8 cellular contexts compared by ENCODE assay signal in the genomic region with DNA sequence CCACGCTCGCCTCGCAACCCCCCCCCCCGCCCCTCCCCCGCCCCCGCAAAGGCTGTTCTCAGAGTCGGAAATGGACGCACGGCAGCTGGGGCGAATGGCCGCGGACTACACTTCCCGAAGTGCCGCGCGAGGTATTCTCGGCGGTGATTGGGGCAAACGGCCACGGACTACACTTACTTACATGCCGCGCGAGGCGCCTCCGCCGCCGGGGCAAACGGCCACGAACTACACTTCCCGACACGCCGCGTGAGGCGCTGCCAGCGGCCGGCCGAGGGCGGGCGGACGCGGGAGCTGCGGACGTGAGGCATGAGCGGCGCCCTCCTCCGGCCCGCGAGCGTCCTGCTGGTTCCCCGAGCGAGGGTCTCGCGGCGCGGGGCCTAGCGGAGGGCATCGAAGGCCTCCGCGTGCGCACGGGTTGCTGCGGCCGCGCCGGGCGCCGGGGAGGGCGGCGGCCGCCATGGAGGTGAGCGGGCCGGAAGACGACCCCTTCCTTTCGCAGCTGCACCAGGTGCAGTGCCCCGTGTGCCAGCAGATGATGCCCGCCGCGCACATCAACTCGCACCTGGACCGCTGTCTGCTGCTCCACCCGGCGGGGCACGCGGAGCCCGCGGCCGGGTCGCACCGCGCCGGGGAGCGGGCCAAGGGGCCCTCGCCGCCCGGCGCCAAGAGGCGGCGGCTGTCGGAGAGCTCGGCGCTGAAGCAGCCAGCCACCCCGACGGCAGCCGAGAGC. TPM values are rescaled to one million over a fixed set of nuclear protein-coding genes. Genes with fewer than 3 reads are reported as not detected.
A peak's percentile ranks its signal among the peaks of the same experiment; 100 is the strongest.
DNase-seq lines count a peak whose midpoint lies in the region; ATAC-seq, FAIRE-seq and TF ChIP-seq lines count a peak whose summit lies in the region.

Gene WRNIP1, plus strand, starts transcription at position 228 of the 730 bp plus-strand sequence. Its CDS starts 230 bp downstream, at position 458.

- H3K27ac ChIP-seq in psoas muscle: peak within 1 kb of the TSS; percentile 93

- H3K27me3 ChIP-seq in psoas muscle (ENCODE audit: insufficient read depth in 3 of 3, low read length in 2 of 3): no peaks in the 10 kb centered on the region

- H3K27me3 Mint-ChIP-seq in T-helper 1 cell treated with Interleukin-12 subunit alpha and Interleukin-12 subunit beta and Interleukin-4 antibody, amounts not matched to agents 30 μg/mL and 1 μg/mL, for 36 hours (ENCODE audit: low read depth): no peaks in the 10 kb centered on the region

- intact Hi-C loops in left ventricle myocardium superior (cut with micrococcal nuclease): no loop called here
- intact Hi-C loops in psoas muscle (cut with DNase I): loop anchor here in 1 of 2 donors (2.0 kb wide), 1 partner anchor 31 kb away; no protein-coding TSS in a partner anchor

- peak; percentile 71 for TF ChIP-seq CTCF in psoas muscle (IDR thresholded peaks at IDR 0.05)

- DNase-seq in NCI-H1694 (lab: John Stamatoyannopoulos, UW) (peak; percentile 91), amygdala (lab: John Stamatoyannopoulos, UW) (peak; percentile 68 to 100 (median 98)), left ventricle myocardium superior (peak; percentile 99), psoas muscle (peak; percentile 100), urothelium cell line (ENCODE audit: low spot score) (peak; percentile 94)

- 0% methylated on average over 56 to 103 of the region's 104 CpGs for WGBS in psoas muscle, 3 donors

- H3K4me3 ChIP-seq in psoas muscle: peak within 1 kb of the TSS; percentile 86

- H3K9me3 ChIP-seq in psoas muscle: no peaks in the 10 kb centered on the region

- TF ChIP-seq POLR2A in GM15510 (IDR thresholded peaks at IDR 0.05; ENCODE audit: borderline replicate concordance, extremely low read depth, insufficient read length): peak; percentile 53

- H3K9me3 Mint-ChIP-seq in T-helper 1 cell treated with Interleukin-12 subunit alpha and Interleukin-12 subunit beta and Interleukin-4 antibody, amounts not matched to agents 30 μg/mL and 1 μg/mL, for 36 hours: no peaks in the 10 kb centered on the region

- H3K4me3 Mint-ChIP-seq in T-helper 1 cell treated with Interleukin-12 subunit alpha and Interleukin-12 subunit beta and Interleukin-4 antibody, amounts not matched to agents 30 μg/mL and 1 μg/mL, for 36 hours: peak within 1 kb of the TSS; percentile 90

- H3K36me3 ChIP-seq in psoas muscle (ENCODE audit: insufficient read depth in 1 of 2, low read depth in 1 of 2): no peaks in the 10 kb centered on the region

- ATAC-seq in HG02885 (IDR thresholded peaks at IDR 0.05; ENCODE audit: poor library complexity, unreplicated experiment): peak; percentile 88
- peak; percentile 92 for ATAC-seq in left ventricle myocardium superior
- peak; percentile 89 to 92 (median 90) for ATAC-seq in psoas muscle

- peaks cover 32% of the 10 kb centered on the region for H3K4me1 ChIP-seq in psoas muscle

- H3K4me1 Mint-ChIP-seq in T-helper 1 cell treated with Interleukin-12 subunit alpha and Interleukin-12 subunit beta and Interleukin-4 antibody, amounts not matched to agents 30 μg/mL and 1 μg/mL, for 36 hours (ENCODE audit: low read depth): peaks cover 38% of the 10 kb centered on the region

- H3K36me3 Mint-ChIP-seq in T-helper 1 cell treated with Interleukin-12 subunit alpha and Interleukin-12 subunit beta and Interleukin-4 antibody, amounts not matched to agents 30 μg/mL and 1 μg/mL, for 36 hours (ENCODE audit: low read depth): peaks cover 17% of the 10 kb centered on the region

- peak within 1 kb of the TSS; percentile 98 for H3K27ac Mint-ChIP-seq in T-helper 1 cell treated with Interleukin-12 subunit alpha and Interleukin-12 subunit beta and Interleukin-4 antibody, amounts not matched to agents 30 μg/mL and 1 μg/mL, for 36 hours

- peak; percentile 52 for FAIRE-seq in urothelium cell line (lab: Jason Lieb, UNC)

RNA-seq across cellular contexts. Expression of gene WRNIP1, which starts in this region (rescaled TPM):
- 45.1 TPM for total RNA-seq in left ventricle myocardium superior
- total RNA-seq in psoas muscle: 10 to 100 TPM; 26.5 to 53.3 (median 41.3) TPM
- 10 to 100 TPM; 38.0 to 73.9 (median 56.4) TPM for polyA plus RNA-seq in psoas muscle

Comparison
In these comparisons a context has a peak if more than half of its experiments do, and no peak if none do; other contexts are left out.
1. Peak in every context shown above with its lines: DNase-seq, ATAC-seq, H3K4me3 ChIP-seq and H3K27ac ChIP-seq.